Comparison of ENCODE assay signal across 7 cellular contexts in the genomic region with DNA sequence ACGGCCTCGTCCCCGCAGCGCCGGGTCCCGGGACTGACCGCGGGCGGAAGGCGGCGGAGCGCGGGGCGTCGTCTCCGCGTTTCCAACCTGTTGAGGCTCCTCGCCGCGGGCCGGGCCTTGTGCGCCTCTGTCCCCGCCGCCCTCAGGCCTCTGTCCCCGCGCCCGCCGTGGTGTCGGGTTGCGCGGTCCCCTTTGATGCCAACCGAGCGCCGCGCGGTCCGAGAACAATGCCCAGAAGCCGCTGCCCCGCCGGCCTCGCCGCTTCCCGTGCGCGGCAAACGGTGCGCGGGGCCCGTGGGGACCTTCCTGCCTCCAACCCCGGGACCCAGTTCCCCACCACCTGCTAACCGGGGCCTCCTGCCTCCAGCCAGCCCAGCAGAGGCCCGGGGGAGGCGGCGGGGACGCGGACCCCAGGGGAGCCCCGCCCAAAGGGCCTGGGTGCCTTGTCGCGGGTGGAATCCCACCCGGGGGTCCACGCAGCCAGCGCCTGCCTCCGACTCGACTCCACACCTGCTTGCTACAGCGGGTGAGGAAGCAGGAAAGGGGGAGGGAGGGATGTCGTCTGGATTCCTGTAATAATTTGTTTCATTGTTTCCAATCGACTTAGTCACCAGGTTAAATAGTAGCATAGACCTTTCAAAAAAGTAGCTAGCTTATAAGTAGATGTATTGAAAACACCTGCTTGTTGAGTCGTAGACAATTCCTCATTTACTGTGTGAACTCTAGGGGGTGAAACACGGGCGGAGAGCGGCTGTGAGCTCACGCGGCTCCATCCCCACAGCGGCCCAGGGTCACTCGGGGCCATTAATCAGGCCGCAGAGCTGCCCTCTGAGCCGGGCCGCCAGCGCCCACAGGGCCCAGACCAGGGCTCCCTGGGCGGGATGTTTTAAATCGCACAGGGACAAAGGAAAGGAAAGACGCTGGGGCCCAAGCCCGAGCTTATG. TPM values are rescaled to one million over a fixed set of nuclear protein-coding genes. Genes with fewer than 3 reads are reported as not detected.
A peak's percentile ranks its signal among the peaks of the same experiment; 100 is the strongest.
DNase-seq lines count a peak whose midpoint lies in the region; FAIRE-seq and TF ChIP-seq lines count a peak whose summit lies in the region.

No MANE protein-coding gene starts in this region.

- H4K20me1 ChIP-seq in smooth muscle cell (ENCODE audit: low read depth): peaks cover 53% of the 10 kb centered on the region

- H3F3A ChIP-seq in smooth muscle cell (ENCODE audit: low read depth): peaks cover 27% of the 10 kb centered on the region

- intact Hi-C loops in head of caudate nucleus (cut with DNase I): no loop called here

- no peak for FAIRE-seq in GM12891 (lab: Jason Lieb, UNC)

- H3K79me2 ChIP-seq in smooth muscle cell (ENCODE audit: low read depth): peaks cover 56% of the 10 kb centered on the region

- H3K4me3 ChIP-seq in HUES48 (ENCODE audit: low read depth, low read length) (peak overlapping the region; percentile 67), iPS-15b (ENCODE audit: low read depth, low read length) (peak overlapping the region; percentile 49), smooth muscle cell (peak overlapping the region; percentile 65)

- no peak overlapping the region for H2AFZ ChIP-seq in smooth muscle cell (ENCODE audit: low read depth)

- H3K9ac ChIP-seq in HUES48 (ENCODE audit: low read depth, low read length): peak overlapping the region; percentile 51
- peak overlapping the region; percentile 47 for H3K9ac ChIP-seq in iPS-15b (ENCODE audit: low read depth, low read length)
- H3K9ac ChIP-seq in smooth muscle cell (ENCODE audit: low read depth): peak overlapping the region; percentile 21

- TF ChIP-seq POLR2A in GM12891 (IDR thresholded peaks at IDR 0.05; ENCODE audit: low read depth, low read length): no peak

- H3K4me1 ChIP-seq in HUES48 (ENCODE audit: control insufficient read depth, insufficient read depth, low read length): peaks cover 47% of the 10 kb centered on the region
- H3K4me1 ChIP-seq in iPS-15b (ENCODE audit: control insufficient read depth, insufficient read depth, low read length): peaks cover 21% of the 10 kb centered on the region
- peaks cover 56% of the 10 kb centered on the region for H3K4me1 ChIP-seq in smooth muscle cell (ENCODE audit: low read depth)

- peak; percentile 33 for DNase-seq in activated naive CD4-positive, alpha-beta T cell treated with anti-CD3 and anti-CD28 coated beads, Interleukin-2, amount 50 U/mL, for 16 hours
- DNase-seq in smooth muscle cell (lab: John Stamatoyannopoulos, UW; ENCODE audit: unreplicated experiment): no peak
- no peak for DNase-seq in head of caudate nucleus
- no peak for DNase-seq in GM12891 (ENCODE audit: insufficient read length, low spot score)
- no peak for DNase-seq in GOT3 (lab: John Stamatoyannopoulos, UW)

- peak overlapping the region; percentile 94 for H3K4me2 ChIP-seq in smooth muscle cell

- TF ChIP-seq CTCF in smooth muscle cell (IDR thresholded peaks at IDR 0.05; ENCODE audit: borderline replicate concordance, insufficient read depth, poor library complexity, severe bottlenecking): no peak

- 2% methylated on average over 66 of the region's 83 CpGs for WGBS in smooth muscle cell (ENCODE audit: low lambda C conversion rate)

- H3K9me3 ChIP-seq in HUES48 (ENCODE audit: control insufficient read depth, insufficient read depth, low read length): peaks cover 5% of the 10 kb centered on the region
- no peaks in the 10 kb centered on the region for H3K9me3 ChIP-seq in iPS-15b (ENCODE audit: control insufficient read depth, insufficient read depth, low read length)
- H3K9me3 ChIP-seq in smooth muscle cell (replicated peaks; ENCODE audit: low read depth): peaks cover 4% of the 10 kb centered on the region

- H3K36me3 ChIP-seq in HUES48 (ENCODE audit: control insufficient read depth, insufficient read depth, low read length) (peaks cover 3% of the 10 kb centered on the region; the same call in 1 of the 2 replicates), iPS-15b (ENCODE audit: control insufficient read depth, insufficient read depth, low read length) (peaks cover 14% of the 10 kb centered on the region), smooth muscle cell (ENCODE audit: low read depth) (no peaks in the 10 kb centered on the region)

- H3K27ac ChIP-seq in HUES48 (ENCODE audit: low read depth, low read length): peak overlapping the region; percentile 88
- H3K27ac ChIP-seq in smooth muscle cell (ENCODE audit: low read depth): peak overlapping the region; percentile 62

- H3K27me3 ChIP-seq in HUES48 (ENCODE audit: control insufficient read depth, insufficient read depth, low read length) (peaks cover 5% of the 10 kb centered on the region), iPS-15b (ENCODE audit: control insufficient read depth, insufficient read depth, low read length) (peaks cover 6% of the 10 kb centered on the region), smooth muscle cell (ENCODE audit: low read depth) (no peaks in the 10 kb centered on the region)

TF ChIP-seq in GM12891, 5 proteins besides CTCF, POLR2A, EP300 and RAD21:
- TF ChIP-seq TAF1 (IDR thresholded peaks at IDR 0.05; ENCODE audit: low read depth, low read length) (no peak), POU2F2 (IDR thresholded peaks at IDR 0.05; ENCODE audit: low read depth, low read length) (no peak), POLR2AphosphoS5 (IDR thresholded peaks at IDR 0.05; ENCODE audit: low read depth, low read length) (no peak), SPI1 (IDR thresholded peaks at IDR 0.05; ENCODE audit: low read depth, low read length) (no peak), PAX5 (IDR thresholded peaks at IDR 0.05; ENCODE audit: insufficient read depth, low read length, severe bottlenecking) (no peak)

RNA-seq across cellular contexts. Expression of a gene that starts 1.1 kb away (rescaled TPM):
- total RNA-seq in smooth muscle cell: 192 and 240 TPM in 2 replicates
- 362 and 485 TPM in 2 replicates for polyA plus RNA-seq in smooth muscle cell
- 0.54 TPM for polyA plus RNA-seq in GM12891 (2012; ENCODE audit: low read depth, missing spikeins)
